ENCODE assay signal across 8 cellular contexts in genomic region chr11:70201876-70202861, GRCh38. TPM values are rescaled to one million over a fixed set of nuclear protein-coding genes. Genes with fewer than 3 reads are reported as not detected.
DNase-seq lines count a peak whose midpoint lies in the region; ATAC-seq and TF ChIP-seq lines count a peak whose summit lies in the region.

No MANE protein-coding gene starts in this region.

- DNase-seq in CD14-positive monocyte (ENCODE audit: low spot score) (no peak), NOMO-1 treated with DMSO at 0.1 percent for 48 hours (lab: John Stamatoyannopoulos, UW; ENCODE audit: unreplicated experiment) (peak; percentile 82), NCI-H2227 (lab: John Stamatoyannopoulos, UW; ENCODE audit: unreplicated experiment) (no peak)
- DNase-seq in natural killer cell treated with Interleukin-12 subunit alpha and Interleukin-12 subunit beta and Interleukin-15 and Interleukin-18, amount 100 ng/mL, for 72 hours (ENCODE audit: low spot score), result no peak
- no peak for DNase-seq in activated CD4-positive, alpha-beta T cell treated with anti-CD3 and anti-CD28 coated beads for 48 hours

- intact Hi-C loops in CD14-positive monocyte (cut with micrococcal nuclease), result loop anchor here (2.0 to 10.0 kb wide), 5 partner anchors 69 to 905 kb away; partner anchors contain the start of gene PPFIA1 (in 2 of the 2)
- intact Hi-C loops in dendritic cell treated with granulocyte-macrophage colony-stimulating factor and Interleukin-4, amounts not matched to agents 40 ng/mL and 50 ng/mL, for 4 days (cut with micrococcal nuclease), result loop anchor here (5.0 kb wide), 1 partner anchor 70 kb away; the partner anchor contains the start of gene PPFIA1

- H3K36me3 Mint-ChIP-seq in CD14-positive monocyte, result peaks cover 29 to 30% of the 10 kb centered on the region in 2 donors
- H3K36me3 Mint-ChIP-seq in dendritic cell treated with granulocyte-macrophage colony-stimulating factor and Interleukin-4, amounts not matched to agents 40 ng/mL and 50 ng/mL, for 4 days (ENCODE audit: low read depth), result peaks cover 41% of the 10 kb centered on the region
- H3K36me3 Mint-ChIP-seq in natural killer cell treated with Interleukin-12 subunit alpha and Interleukin-12 subunit beta and Interleukin-15 and Interleukin-18, amount 100 ng/mL, for 72 hours, result peaks cover 5% of the 10 kb centered on the region

- peaks cover 0 to 3% (median 0%) of the 10 kb centered on the region in 7 donors for H3K9me3 Mint-ChIP-seq in CD14-positive monocyte
- no peaks in the 10 kb centered on the region for H3K9me3 Mint-ChIP-seq in dendritic cell treated with granulocyte-macrophage colony-stimulating factor and Interleukin-4, amounts not matched to agents 40 ng/mL and 50 ng/mL, for 4 days
- no peaks in the 10 kb centered on the region for H3K9me3 Mint-ChIP-seq in natural killer cell treated with Interleukin-12 subunit alpha and Interleukin-12 subunit beta and Interleukin-15 and Interleukin-18, amount 100 ng/mL, for 72 hours

- no peak for ATAC-seq in natural killer cell treated with Interleukin-12 subunit alpha and Interleukin-12 subunit beta and Interleukin-15 and Interleukin-18, amount 100 ng/mL, for 72 hours
- ATAC-seq in GM19455 (IDR thresholded peaks at IDR 0.05; ENCODE audit: unreplicated experiment) (no peak), HG03108 (IDR thresholded peaks at IDR 0.05; ENCODE audit: unreplicated experiment) (no peak)

- H3K27ac Mint-ChIP-seq in CD14-positive monocyte, result peak overlapping the region; percentile 91 to 97 (median 95)
- H3K27ac Mint-ChIP-seq in dendritic cell treated with granulocyte-macrophage colony-stimulating factor and Interleukin-4, amounts not matched to agents 40 ng/mL and 50 ng/mL, for 4 days, result peak overlapping the region; percentile 88
- peak overlapping the region; percentile 88 to 98 for H3K27ac Mint-ChIP-seq in natural killer cell treated with Interleukin-12 subunit alpha and Interleukin-12 subunit beta and Interleukin-15 and Interleukin-18, amount 100 ng/mL, for 72 hours

- H3K4me3 Mint-ChIP-seq in CD14-positive monocyte, result peak overlapping the region; percentile 89 to 96
- peak overlapping the region; percentile 95 for H3K4me3 Mint-ChIP-seq in dendritic cell treated with granulocyte-macrophage colony-stimulating factor and Interleukin-4, amounts not matched to agents 40 ng/mL and 50 ng/mL, for 4 days
- H3K4me3 Mint-ChIP-seq in natural killer cell treated with Interleukin-12 subunit alpha and Interleukin-12 subunit beta and Interleukin-15 and Interleukin-18, amount 100 ng/mL, for 72 hours, result peak overlapping the region; percentile 97

- H3K27me3 Mint-ChIP-seq in CD14-positive monocyte (ENCODE audit: low read depth in 3 of 3), result peaks cover 11 to 21% (median 15%) of the 10 kb centered on the region in 3 donors
- peaks cover 17% of the 10 kb centered on the region for H3K27me3 Mint-ChIP-seq in dendritic cell treated with granulocyte-macrophage colony-stimulating factor and Interleukin-4, amounts not matched to agents 40 ng/mL and 50 ng/mL, for 4 days
- no peaks in the 10 kb centered on the region for H3K27me3 Mint-ChIP-seq in natural killer cell treated with Interleukin-12 subunit alpha and Interleukin-12 subunit beta and Interleukin-15 and Interleukin-18, amount 100 ng/mL, for 72 hours

- H3K4me1 Mint-ChIP-seq in CD14-positive monocyte, result peaks cover 40% of the 10 kb centered on the region
- H3K4me1 Mint-ChIP-seq in dendritic cell treated with granulocyte-macrophage colony-stimulating factor and Interleukin-4, amounts not matched to agents 40 ng/mL and 50 ng/mL, for 4 days (ENCODE audit: low read depth), result peaks cover 38% of the 10 kb centered on the region
- H3K4me1 Mint-ChIP-seq in natural killer cell treated with Interleukin-12 subunit alpha and Interleukin-12 subunit beta and Interleukin-15 and Interleukin-18, amount 100 ng/mL, for 72 hours (ENCODE audit: low read depth in 2 of 2), result peaks cover 31 to 35% of the 10 kb centered on the region in 2 donors

- no peak for TF ChIP-seq CTCF in CD14-positive monocyte (IDR thresholded peaks at IDR 0.05)

RNA-seq across cellular contexts. Expression of gene FADD, which starts 0.9 kb away (rescaled TPM):
- 1 to 10 TPM; 7.7 to 9.5 TPM for polyA plus RNA-seq in CD14-positive monocyte
- 10 to 100 TPM; 30.9 to 32.3 TPM for total RNA-seq in natural killer cell treated with Interleukin-12 subunit alpha and Interleukin-12 subunit beta and Interleukin-15 and Interleukin-18, amount 100 ng/mL, for 72 hours
